ENCODE assay signal across 30 cellular contexts in the genomic region with DNA sequence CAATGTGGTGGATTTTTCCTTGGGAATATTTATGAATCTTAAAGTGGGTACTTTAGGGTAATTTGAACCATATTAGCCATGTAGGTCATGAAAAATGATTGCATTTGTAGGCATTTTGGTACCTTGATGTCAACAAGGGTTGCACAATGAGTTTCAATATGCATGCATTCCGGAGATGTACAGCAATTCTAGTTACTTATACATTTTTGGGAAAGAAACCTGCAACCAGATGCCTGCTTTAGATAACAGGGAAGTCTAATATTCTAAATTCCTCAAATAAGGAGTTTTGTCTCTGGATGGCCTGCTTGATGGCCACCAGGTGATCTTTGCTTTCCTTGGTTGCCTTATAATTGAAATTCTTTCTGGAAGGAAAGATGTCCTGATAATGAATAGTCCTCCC.
"Had no signal": no experiment of that assay in that cellular context is flagged by ENCODE, and none has a peak within 500 bp of the region (broad histone marks: within the 10 kb centered on the region; RNA-seq: fewer than 3 reads in every experiment).

No MANE protein-coding gene starts in this region.

- H3K27me3 Mint-ChIP-seq: naive B cell; naive thymus-derived CD8-positive, alpha-beta T cell; natural killer cell treated with Interleukin-12 subunit alpha and Interleukin-12 subunit beta and Interleukin-15 and Interleukin-18, amount 100 ng/mL, for 72 hours; stimulated activated naive CD8-positive, alpha-beta T cell treated with anti-CD3 and anti-CD28 coated beads, Interleukin-15, amount 100 ng/mL, for 72 hours; type B pancreatic cell had no signal

- H3K27ac ChIP-seq: neutrophil, pancreas, prostate gland, right atrium auricular region, skin epidermis, spleen, suprapubic skin, testis, tibial artery, upper lobe of right lung, vagina had no signal

- DNase-seq: naive B cell; naive thymus-derived CD8-positive, alpha-beta T cell; nephron progenitor cell; nucleus accumbens; pancreas; retina; spleen; stimulated activated CD4-positive, alpha-beta T cell treated with anti-CD3 and anti-CD28 coated beads, Interleukin-12 subunit alpha, Interleukin-12 subunit beta, amount 100 ng/mL, for 4 hours; stimulated activated CD4-positive, alpha-beta T cell treated with anti-CD3 and anti-CD28 coated beads, Interleukin-1b, Interleukin-23, amount 100 ng/mL, for 48 hours; stimulated activated CD4-positive, alpha-beta T cell treated with anti-CD3 and anti-CD28 coated beads, Interleukin-2, amount 100 ng/mL, for 48 hours; stimulated activated CD4-positive, alpha-beta T cell treated with anti-CD3 and anti-CD28 coated beads, Interleukin-4, amount 100 ng/mL, for 24 hours; stimulated activated naive CD4-positive, alpha-beta T cell; stimulated activated naive CD8-positive, alpha-beta T cell treated with anti-CD3 and anti-CD28 coated beads, Interleukin-15, amount 100 ng/mL, for 72 hours; stimulated activated naive CD8-positive, alpha-beta T cell treated with anti-CD3 and anti-CD28 coated beads, Interleukin-15, Interleukin-2, amounts not matched to agents 100 U/mL and 50 U/mL, for 24 hours; substantia nigra; testis; tibial artery; upper lobe of right lung had no signal

- H3K4me3 ChIP-seq: pancreas, prostate gland, right atrium auricular region, skin epidermis, smooth muscle cell, spleen, suprapubic skin, testis, tibial artery, upper lobe of right lung, vagina had no signal

- H3K36me3 Mint-ChIP-seq: natural killer cell treated with Interleukin-12 subunit alpha and Interleukin-12 subunit beta and Interleukin-15 and Interleukin-18, amount 100 ng/mL, for 72 hours; stimulated activated effector memory CD8-positive, alpha-beta T cell treated with anti-CD3 and anti-CD28 coated beads, Interleukin-12 subunit alpha, Interleukin-12 subunit beta, amount 100 ng/mL, for 72 hours; type B pancreatic cell had no signal

- ATAC-seq: naive thymus-derived CD8-positive, alpha-beta T cell; pancreas; sciatic nerve; stimulated activated effector memory CD8-positive, alpha-beta T cell treated with anti-CD3 and anti-CD28 coated beads, Interleukin-12 subunit alpha, Interleukin-12 subunit beta, amount 100 ng/mL, for 72 hours; stimulated activated naive CD8-positive, alpha-beta T cell treated with anti-CD3 and anti-CD28 coated beads, Interleukin-15, Interleukin-2, amounts not matched to agents 100 U/mL and 50 U/mL, for 24 hours; upper lobe of right lung had no signal

- H3K4me2 ChIP-seq: smooth muscle cell had no signal

- H3K36me3 ChIP-seq: neutrophil, pancreas, prostate gland, right atrium auricular region, spleen, suprapubic skin, tibial artery, upper lobe of right lung, vagina had no signal

- H3K27me3 ChIP-seq: neutrophil, pancreas, right atrium auricular region, spleen, suprapubic skin, testis, tibial artery, upper lobe of right lung, vagina had no signal

- H3K4me1 Mint-ChIP-seq: neural crest cell; stimulated activated naive CD8-positive, alpha-beta T cell treated with anti-CD3 and anti-CD28 coated beads, Interleukin-15, amount 100 ng/mL, for 72 hours had no signal

- H3K9me3 ChIP-seq: neutrophil, pancreas, prostate gland, right atrium auricular region, spleen, suprapubic skin, testis, tibial artery, upper lobe of right lung, vagina had no signal

- H3K27ac Mint-ChIP-seq: naive thymus-derived CD8-positive, alpha-beta T cell; natural killer cell treated with Interleukin-12 subunit alpha and Interleukin-12 subunit beta and Interleukin-15 and Interleukin-18, amount 100 ng/mL, for 72 hours; nephron progenitor cell; stimulated activated effector memory CD8-positive, alpha-beta T cell treated with anti-CD3 and anti-CD28 coated beads, Interleukin-12 subunit alpha, Interleukin-12 subunit beta, amount 100 ng/mL, for 72 hours; stimulated activated naive CD8-positive, alpha-beta T cell treated with anti-CD3 and anti-CD28 coated beads, Interleukin-15, amount 100 ng/mL, for 72 hours; type B pancreatic cell had no signal

- H3K4me1 ChIP-seq: pancreas, prostate gland, suprapubic skin, testis, upper lobe of right lung, vagina had no signal

- H3K4me3 Mint-ChIP-seq: naive thymus-derived CD8-positive, alpha-beta T cell; natural killer cell treated with Interleukin-12 subunit alpha and Interleukin-12 subunit beta and Interleukin-15 and Interleukin-18, amount 100 ng/mL, for 72 hours; nephron progenitor cell; neural crest cell; stimulated activated effector memory CD8-positive, alpha-beta T cell treated with anti-CD3 and anti-CD28 coated beads, Interleukin-12 subunit alpha, Interleukin-12 subunit beta, amount 100 ng/mL, for 72 hours; stimulated activated naive CD8-positive, alpha-beta T cell treated with anti-CD3 and anti-CD28 coated beads, Interleukin-15, amount 100 ng/mL, for 72 hours; type B pancreatic cell had no signal

- H3K9me3 Mint-ChIP-seq: natural killer cell treated with Interleukin-12 subunit alpha and Interleukin-12 subunit beta and Interleukin-15 and Interleukin-18, amount 100 ng/mL, for 72 hours; stimulated activated effector memory CD8-positive, alpha-beta T cell treated with anti-CD3 and anti-CD28 coated beads, Interleukin-12 subunit alpha, Interleukin-12 subunit beta, amount 100 ng/mL, for 72 hours; stimulated activated naive CD8-positive, alpha-beta T cell treated with anti-CD3 and anti-CD28 coated beads, Interleukin-15, amount 100 ng/mL, for 72 hours; type B pancreatic cell had no signal
